8 cellular contexts compared by ENCODE assay signal in genomic region chr1:145858238-145858936, GRCh38. TPM values are rescaled to one million over a fixed set of nuclear protein-coding genes. Genes with fewer than 3 reads are reported as not detected.
DNase-seq lines count a peak whose midpoint lies in the region; ATAC-seq, FAIRE-seq and TF ChIP-seq lines count a peak whose summit lies in the region.

No MANE protein-coding gene starts in this region.

- peaks cover 1% of the 10 kb centered on the region for H3K9me3 ChIP-seq in trophoblast cell (ENCODE audit: insufficient read depth, low read depth, low read length)

- peak overlapping the region; percentile 90 for H4K12ac ChIP-seq in trophoblast cell (ENCODE audit: low read depth, low read length)

- H3K36me3 ChIP-seq in trophoblast cell (ENCODE audit: control insufficient read depth in 1 of 2, insufficient read depth in 2 of 2, low read length in 2 of 2): peaks cover 31 to 35% of the 10 kb centered on the region in 2 experiments

- ATAC-seq in HG02884 (IDR thresholded peaks at IDR 0.05; ENCODE audit: unreplicated experiment): peak; percentile 15

- H2AK5ac ChIP-seq in trophoblast cell (ENCODE audit: low read length): no peak overlapping the region

- peak overlapping the region; percentile 94 for H3K9ac ChIP-seq in trophoblast cell (ENCODE audit: low read length)

- no peak for FAIRE-seq in D721Med (lab: Jason Lieb, UNC)

- H4K8ac ChIP-seq in trophoblast cell (ENCODE audit: low read depth, low read length): peak overlapping the region; percentile 95

- peak overlapping the region; percentile 95 for H4K91ac ChIP-seq in trophoblast cell (ENCODE audit: low read depth, low read length)

- peaks cover 2% of the 10 kb centered on the region for H3K79me2 ChIP-seq in trophoblast cell (ENCODE audit: control insufficient read depth, insufficient read depth, low read length, poor library complexity)

- peak overlapping the region; percentile 98 for H2AFZ ChIP-seq in trophoblast cell (ENCODE audit: insufficient read depth, low read length, poor library complexity)

- H2BK120ac ChIP-seq in trophoblast cell (ENCODE audit: insufficient read depth, low read length, poor library complexity): peak overlapping the region; percentile 92

- no peaks in the 10 kb centered on the region for H3K27me3 ChIP-seq in trophoblast cell (ENCODE audit: insufficient read depth, low read length)

- H3K18ac ChIP-seq in trophoblast cell (ENCODE audit: low read length): peak overlapping the region; percentile 98

- DNase-seq in ELF-1 (ENCODE audit: low read depth, low spot score) (peak; percentile 67), head of caudate nucleus (peak in 40 of 42 donors; percentile 18 to 77 (median 50)), trophoblast cell (peak; percentile 32 to 48), mesenteric fat pad (ENCODE audit: low spot score) (no peak), D721Med (ENCODE audit: insufficient read length, low spot score) (no peak)
- peak; percentile 53 for DNase-seq in activated naive CD4-positive, alpha-beta T cell treated with Interleukin-2 at 50 U/mL for 16 hours

- peaks cover 3 to 6% of the 10 kb centered on the region in 2 experiments for H3K4me1 ChIP-seq in trophoblast cell (ENCODE audit: control insufficient read depth in 1 of 2, insufficient read depth in 2 of 2, low read length in 2 of 2)

- peak overlapping the region; percentile 92 for H2BK5ac ChIP-seq in trophoblast cell (ENCODE audit: low read depth, low read length, poor library complexity)

- intact Hi-C loops in head of caudate nucleus (cut with DNase I): no loop called here

- H2BK12ac ChIP-seq in trophoblast cell (ENCODE audit: low read length): no peak overlapping the region

- H3K14ac ChIP-seq in trophoblast cell (ENCODE audit: low read length): peak overlapping the region; percentile 90

- H3K27ac ChIP-seq in trophoblast cell (ENCODE audit: low read depth, low read length): peak overlapping the region; percentile 83

- no peak for TF ChIP-seq CTCF in D721Med (IDR thresholded peaks at IDR 0.05; ENCODE audit: insufficient read depth, missing control alignments)

- WGBS in trophoblast cell (ENCODE audit: extremely low coverage, insufficient coverage, insufficient read length): no CpG with 5 or more reads among the region's 41 CpGs

- peaks cover 5% of the 10 kb centered on the region for H3K79me1 ChIP-seq in trophoblast cell (ENCODE audit: low read length)

- H3K4ac ChIP-seq in trophoblast cell (ENCODE audit: low read depth, low read length): no peak overlapping the region

- no peak overlapping the region for H3K23ac ChIP-seq in trophoblast cell (ENCODE audit: low read length)

- peak overlapping the region; percentile 77 for H3K4me2 ChIP-seq in trophoblast cell (ENCODE audit: low read length)

- peak overlapping the region; percentile 95 for H3K4me3 ChIP-seq in trophoblast cell (ENCODE audit: low read depth, low read length)

TF ChIP-seq in PFSK-1, 5 proteins besides CTCF, POLR2A, EP300 and RAD21:
- TF ChIP-seq, protein P1, sequence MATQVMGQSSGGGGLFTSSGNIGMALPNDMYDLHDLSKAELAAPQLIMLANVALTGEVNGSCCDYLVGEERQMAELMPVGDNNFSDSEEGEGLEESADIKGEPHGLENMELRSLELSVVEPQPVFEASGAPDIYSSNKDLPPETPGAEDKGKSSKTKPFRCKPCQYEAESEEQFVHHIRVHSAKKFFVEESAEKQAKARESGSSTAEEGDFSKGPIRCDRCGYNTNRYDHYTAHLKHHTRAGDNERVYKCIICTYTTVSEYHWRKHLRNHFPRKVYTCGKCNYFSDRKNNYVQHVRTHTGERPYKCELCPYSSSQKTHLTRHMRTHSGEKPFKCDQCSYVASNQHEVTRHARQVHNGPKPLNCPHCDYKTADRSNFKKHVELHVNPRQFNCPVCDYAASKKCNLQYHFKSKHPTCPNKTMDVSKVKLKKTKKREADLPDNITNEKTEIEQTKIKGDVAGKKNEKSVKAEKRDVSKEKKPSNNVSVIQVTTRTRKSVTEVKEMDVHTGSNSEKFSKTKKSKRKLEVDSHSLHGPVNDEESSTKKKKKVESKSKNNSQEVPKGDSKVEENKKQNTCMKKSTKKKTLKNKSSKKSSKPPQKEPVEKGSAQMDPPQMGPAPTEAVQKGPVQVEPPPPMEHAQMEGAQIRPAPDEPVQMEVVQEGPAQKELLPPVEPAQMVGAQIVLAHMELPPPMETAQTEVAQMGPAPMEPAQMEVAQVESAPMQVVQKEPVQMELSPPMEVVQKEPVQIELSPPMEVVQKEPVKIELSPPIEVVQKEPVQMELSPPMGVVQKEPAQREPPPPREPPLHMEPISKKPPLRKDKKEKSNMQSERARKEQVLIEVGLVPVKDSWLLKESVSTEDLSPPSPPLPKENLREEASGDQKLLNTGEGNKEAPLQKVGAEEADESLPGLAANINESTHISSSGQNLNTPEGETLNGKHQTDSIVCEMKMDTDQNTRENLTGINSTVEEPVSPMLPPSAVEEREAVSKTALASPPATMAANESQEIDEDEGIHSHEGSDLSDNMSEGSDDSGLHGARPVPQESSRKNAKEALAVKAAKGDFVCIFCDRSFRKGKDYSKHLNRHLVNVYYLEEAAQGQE (IDR thresholded peaks at IDR 0.05; ENCODE audit: insufficient read depth in 1 of 2, low read depth in 2 of 2, low read length in 2 of 2): 0 out of 4 replicates have a peak, but pooled peaks of 1 of the 2 experiments have one; percentile 27
- no peak for TF ChIP-seq TAF1 (IDR thresholded peaks at IDR 0.05; ENCODE audit: borderline replicate concordance, insufficient read depth, low read length)
- peak; percentile 83; the same call in 1 of the 2 replicates for TF ChIP-seq SIN3A (IDR thresholded peaks at IDR 0.05; ENCODE audit: borderline replicate concordance, insufficient read depth, low read length)
TF ChIP-seq in PFSK-1: peak in this region for 2.

RNA-seq across cellular contexts. Expression of gene PIAS3, which starts 0.5 kb away (rescaled TPM):
- 21.6 TPM for polyA plus RNA-seq in PFSK-1 (2012; ENCODE audit: insufficient read length, low read depth)
- 40.7 and 42.0 TPM in 2 replicates for polyA plus RNA-seq in trophoblast cell (2013)
- 23.3 TPM for total RNA-seq in mesenteric fat pad

RNA-seq across cellular contexts. Expression of gene NUDT17, which starts 13.0 kb away (rescaled TPM):
- 4.4 TPM for polyA plus RNA-seq in PFSK-1 (2012; ENCODE audit: insufficient read length, low read depth)
- 2.2 TPM in 2 replicates for polyA plus RNA-seq in trophoblast cell (2013)
- total RNA-seq in mesenteric fat pad: 2.9 TPM

RNA-seq across cellular contexts. Expression of gene ANKRD35, which starts 27.3 kb away (rescaled TPM):
- 0.35 TPM for polyA plus RNA-seq in PFSK-1 (2012; ENCODE audit: insufficient read length, low read depth)
- polyA plus RNA-seq in trophoblast cell (2013): 0.03 and 0.04 TPM in 2 replicates
- total RNA-seq in mesenteric fat pad: 4.3 TPM

RNA-seq across cellular contexts. Expression of gene POLR3C, which starts 34.4 kb away (rescaled TPM):
- 62.9 TPM for polyA plus RNA-seq in PFSK-1 (2012; ENCODE audit: insufficient read length, low read depth)
- 19.6 and 20.3 TPM in 2 replicates for polyA plus RNA-seq in trophoblast cell (2013)
- 26.6 TPM for total RNA-seq in mesenteric fat pad

RNA-seq across cellular contexts. Expression of gene RNF115, which starts 34.5 kb away (rescaled TPM):
- polyA plus RNA-seq in PFSK-1 (2012; ENCODE audit: insufficient read length, low read depth): 3.5 TPM
- 9.8 and 9.9 TPM in 2 replicates for polyA plus RNA-seq in trophoblast cell (2013)
- 15.1 TPM for total RNA-seq in mesenteric fat pad

Comparison
In these comparisons a context has a peak if more than half of its experiments do, and no peak if none do; other contexts are left out.
1. DNase-seq: peak in ELF-1 (single experiment), activated naive CD4-positive, alpha-beta T cell treated with Interleukin-2 at 50 U/mL for 16 hours (single experiment), head of caudate nucleus (40 of 42) and trophoblast cell (2 of 2); none in mesenteric fat pad (single experiment) and D721Med (single experiment).